Comparison of ENCODE assay signal across 8 cellular contexts in the genomic region with DNA sequence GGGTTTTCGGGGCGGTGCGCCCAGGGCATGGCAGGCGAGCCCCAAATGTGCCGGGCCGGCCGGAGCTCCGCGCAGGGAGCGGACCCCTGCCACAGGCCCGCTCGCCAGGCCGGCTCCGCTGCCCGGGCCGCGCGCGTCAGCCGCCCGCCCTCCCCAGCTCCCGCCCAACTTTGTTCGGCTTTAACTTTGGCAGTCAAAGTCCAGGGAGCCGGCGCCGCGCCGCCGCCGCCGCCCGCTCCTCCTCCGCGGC. TPM values are rescaled to one million over a fixed set of nuclear protein-coding genes. Genes with fewer than 3 reads are reported as not detected.
DNase-seq lines count a peak whose midpoint lies in the region; ATAC-seq and TF ChIP-seq lines count a peak whose summit lies in the region.

No MANE protein-coding gene starts in this region.

- no peak for TF ChIP-seq CTCF in Loucy (conservative IDR thresholded peaks at IDR 0.05; ENCODE audit: low read length)
- TF ChIP-seq CTCF in astrocyte of the spinal cord (IDR thresholded peaks at IDR 0.05; ENCODE audit: low read depth, low read length): no peak

- H3K9me3 ChIP-seq in GM23248 (ENCODE audit: low read depth): no peaks in the 10 kb centered on the region
- H3K9me3 ChIP-seq in Loucy (ENCODE audit: insufficient read depth, low read depth, low read length): no peaks in the 10 kb centered on the region
- no peaks in the 10 kb centered on the region for H3K9me3 ChIP-seq in skeletal muscle tissue (ENCODE audit: control insufficient read depth in 3 of 3, low read length in 3 of 3)

- H4K20me1 ChIP-seq in GM23248 (ENCODE audit: insufficient read depth) (no peaks in the 10 kb centered on the region), Loucy (ENCODE audit: insufficient read depth, low read length, poor library complexity, severe bottlenecking) (peaks cover 25% of the 10 kb centered on the region)

- H3K79me2 ChIP-seq in GM23248 (ENCODE audit: insufficient read depth) (peaks cover 45% of the 10 kb centered on the region), Loucy (ENCODE audit: insufficient read depth, low read length) (peaks cover 43% of the 10 kb centered on the region)

- H3K27me3 ChIP-seq in GM23248 (replicated peaks; ENCODE audit: insufficient read depth): no peaks in the 10 kb centered on the region
- no peaks in the 10 kb centered on the region for H3K27me3 ChIP-seq in Loucy (ENCODE audit: insufficient read depth, low read length, poor library complexity, severe bottlenecking)
- no peaks in the 10 kb centered on the region for H3K27me3 ChIP-seq in skeletal muscle tissue (ENCODE audit: control insufficient read depth in 3 of 3, insufficient read depth in 3 of 3, low read length in 3 of 3)

- H3K36me3 ChIP-seq in GM23248 (ENCODE audit: low read depth) (peaks cover 15% of the 10 kb centered on the region; the same call in 1 of the 2 replicates), Loucy (ENCODE audit: insufficient read depth, low read length) (peaks cover 14% of the 10 kb centered on the region), skeletal muscle tissue (ENCODE audit: control insufficient read depth in 3 of 3, insufficient read depth in 3 of 3, low read length in 3 of 3) (peaks cover 3 to 12% (median 8%) of the 10 kb centered on the region in 3 donors)

- ATAC-seq in GM18499 (IDR thresholded peaks at IDR 0.05; ENCODE audit: insufficient read depth, unreplicated experiment): peak; percentile 18

- H3K4me1 ChIP-seq in GM23248 (ENCODE audit: insufficient read depth) (peaks cover 14% of the 10 kb centered on the region), Loucy (ENCODE audit: insufficient read depth, low read length, poor library complexity, severe bottlenecking) (peaks cover 29% of the 10 kb centered on the region), skeletal muscle tissue (ENCODE audit: control insufficient read depth in 3 of 3, insufficient read depth in 3 of 3, low read length in 3 of 3) (peaks cover 3 to 9% (median 4%) of the 10 kb centered on the region in 3 donors)

- H3K9me2 ChIP-seq in GM23248 (ENCODE audit: insufficient read depth) (no peaks in the 10 kb centered on the region), Loucy (replicated peaks; ENCODE audit: low read depth, low read length) (no peaks in the 10 kb centered on the region)

- peak overlapping the region; percentile 90 for H3K9ac ChIP-seq in GM23248
- H3K9ac ChIP-seq in Loucy (ENCODE audit: low read depth, low read length, poor library complexity, severe bottlenecking): peak overlapping the region; percentile 81
- peak overlapping the region; percentile 91 to 95 (median 94) for H3K9ac ChIP-seq in skeletal muscle tissue (ENCODE audit: low read depth in 1 of 3, low read length in 3 of 3)

- H3K4me2 ChIP-seq in GM23248 (ENCODE audit: unreplicated experiment) (peak overlapping the region; percentile 98), Loucy (ENCODE audit: low read depth, low read length, poor library complexity, severe bottlenecking) (peak overlapping the region; percentile 75)

- in situ Hi-C loops in GM23248 (cut with MboI): no loop called here
- in situ Hi-C loops in astrocyte of the spinal cord (cut with HindIII; ENCODE audit: low sequenced_read_pairs): no loop called here

- H3K4me3 ChIP-seq in GM23248: peak overlapping the region; percentile 87
- H3K4me3 ChIP-seq in Loucy (ENCODE audit: low read length, poor library complexity, severe bottlenecking): peak overlapping the region; percentile 82
- H3K4me3 ChIP-seq in astrocyte of the spinal cord (ENCODE audit: low read depth, low read length): peak overlapping the region; percentile 67
- peak overlapping the region; percentile 77 for H3K4me3 ChIP-seq in iPS-11a (ENCODE audit: low read depth, low read length)
- H3K4me3 ChIP-seq in skeletal muscle tissue (ENCODE audit: low read length in 3 of 3): peak overlapping the region; percentile 81 to 93 (median 91)

- 1% methylated on average over 12 to 31 of the region's 34 CpGs for WGBS in GM23248 (ENCODE audit: low coverage in 1 of 2, low lambda C conversion rate in 2 of 2, missing lambda C conversion rate in 2 of 2), 2 experiments

- DNase-seq in GM23248: peak; percentile 84
- DNase-seq in astrocyte of the spinal cord (ENCODE audit: low read depth, low spot score): no peak
- DNase-seq in NCI-H1048 (lab: John Stamatoyannopoulos, UW): no peak
- no peak for DNase-seq in UCSD-AML1 (lab: John Stamatoyannopoulos, UW; ENCODE audit: unreplicated experiment)

- H3F3A ChIP-seq in GM23248 (ENCODE audit: insufficient read depth): peaks cover 4% of the 10 kb centered on the region; the same call in 1 of the 2 replicates
- no peaks in the 10 kb centered on the region for H3F3A ChIP-seq in Loucy (ENCODE audit: low read depth)

- H3K27ac ChIP-seq in GM23248: peak overlapping the region; percentile 80
- H3K27ac ChIP-seq in skeletal muscle tissue (ENCODE audit: low read depth, low read length): peak overlapping the region; percentile 92

- H2AFZ ChIP-seq in GM23248: peak overlapping the region; percentile 91
- H2AFZ ChIP-seq in Loucy (ENCODE audit: low read length): peak overlapping the region; percentile 92; the same call in 1 of the 2 replicates

RNA-seq across cellular contexts. Expression of gene SLC35D1, which starts 0.5 kb away (rescaled TPM):
- 13.4 and 14.9 TPM in 2 replicates for total RNA-seq in GM23248 (2014; rRNA removed; shearing (Covaris generic))
- polyA plus RNA-seq in GM23248 (2016; fragmentation: Nextera tagmentation; extraction: Ambion mirVana): 8.0 and 9.1 TPM in 2 replicates
- 7.8 TPM for total RNA-seq in skeletal muscle tissue
